Comparison of ENCODE assay signal across 9 cellular contexts in the genomic region with DNA sequence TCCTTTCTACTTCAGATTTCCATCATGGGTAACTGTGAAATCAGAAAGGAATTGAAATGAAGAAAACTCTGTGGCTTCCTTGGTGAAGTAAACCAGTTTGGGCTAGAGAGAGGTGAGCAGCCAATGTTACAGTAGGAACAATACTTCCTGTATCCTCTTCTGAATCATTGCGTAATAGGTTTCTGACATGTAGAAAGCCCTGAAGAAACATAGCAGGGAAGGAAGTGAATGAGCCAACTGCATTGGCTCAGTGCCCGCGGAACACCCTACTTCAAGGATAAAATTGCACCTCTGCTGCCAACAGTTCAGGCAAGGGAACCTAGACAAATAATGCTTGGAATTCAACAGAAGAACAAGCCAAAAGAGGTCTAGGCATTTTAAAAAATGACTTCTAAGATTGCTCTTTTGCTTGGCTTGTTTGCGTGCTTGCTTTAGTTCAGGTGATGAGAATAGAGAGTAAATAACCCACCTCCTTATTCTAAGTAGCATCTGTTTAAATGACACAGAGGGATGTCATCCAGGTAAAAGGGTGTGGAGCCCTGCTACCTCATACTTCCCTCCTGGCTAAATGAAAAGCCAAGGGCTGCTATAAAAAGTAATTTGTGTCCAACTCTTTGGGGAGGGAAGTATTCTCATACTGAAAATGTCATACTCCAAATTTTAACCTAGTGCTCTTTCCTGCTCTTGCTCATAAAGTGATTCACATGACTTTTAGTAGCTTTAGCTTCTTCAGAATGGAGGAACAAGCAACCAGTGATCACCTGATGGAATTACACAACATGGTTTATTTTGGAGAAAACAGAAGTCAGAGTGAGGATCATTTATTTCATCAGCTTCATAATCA. TPM values are rescaled to one million over a fixed set of nuclear protein-coding genes. Genes with fewer than 3 reads are reported as not detected.
A peak's percentile ranks its signal among the peaks of the same experiment; 100 is the strongest.
DNase-seq lines count a peak whose midpoint lies in the region; ATAC-seq and TF ChIP-seq lines count a peak whose summit lies in the region.
"Had no signal": no experiment of that assay in that cellular context is flagged by ENCODE, and none has a peak within 500 bp of the region (broad histone marks: within the 10 kb centered on the region; RNA-seq: fewer than 3 reads in every experiment).

No MANE protein-coding gene starts in this region.

- CTCF ChIA-PET in T-cell (lab: Charles Lee): interaction anchor here in 1 of 2 donors (0.7 kb wide), 1 partner anchor 9 kb away, joined by 3 read pairs; no protein-coding TSS in a partner anchor

- H3K9me3 ChIP-seq in upper lobe of right lung: no peaks in the 10 kb centered on the region

- no peaks in the 10 kb centered on the region for H3K9me3 Mint-ChIP-seq in HFFc6
- no peaks in the 10 kb centered on the region for H3K9me3 Mint-ChIP-seq in T-cell
- no peaks in the 10 kb centered on the region for H3K9me3 Mint-ChIP-seq in memory B cell

- no peak for TF ChIP-seq POLR2A in NB4 (IDR thresholded peaks at IDR 0.05; ENCODE audit: extremely low read depth, insufficient read length)

- H3K4me1 ChIP-seq in upper lobe of right lung: peaks cover 24% of the 10 kb centered on the region

- POLR2A ChIA-PET in T-cell (lab: Charles Lee): interaction anchor here in 1 of 2 donors (0.6 kb wide), 1 partner anchor 10 kb away, joined by 5 read pairs; no protein-coding TSS in a partner anchor

- no peaks in the 10 kb centered on the region for H3K36me3 ChIP-seq in upper lobe of right lung

- intact Hi-C loops in upper lobe of right lung (cut with DNase I): no loop called here

- no peaks in the 10 kb centered on the region; the same call in 1 of the 2 replicates for H3K27me3 Mint-ChIP-seq in HFFc6 (ENCODE audit: insufficient read depth)
- H3K27me3 Mint-ChIP-seq in T-cell: no peaks in the 10 kb centered on the region
- H3K27me3 Mint-ChIP-seq in memory B cell: no peaks in the 10 kb centered on the region

- TF ChIP-seq CTCF in HFFc6 (IDR thresholded peaks at IDR 0.05): no peak
- no peak for TF ChIP-seq CTCF in NB4 (IDR thresholded peaks at IDR 0.05; ENCODE audit: low read depth, low read length)
- no peak for TF ChIP-seq CTCF in upper lobe of right lung (IDR thresholded peaks at IDR 0.05)

- H3K4me1 Mint-ChIP-seq in HFFc6 (ENCODE audit: low read depth) (peaks cover 50% of the 10 kb centered on the region), T-cell (peaks cover 12 to 28% (median 17%) of the 10 kb centered on the region in 3 donors), memory B cell (peaks cover 30% of the 10 kb centered on the region)

- DNase-seq in NCI-H1417 (lab: John Stamatoyannopoulos, UW) (peak; percentile 11 to 73 (median 52)), NCI-H1417 treated with DMSO at 0.1 percent for 48 hours (lab: John Stamatoyannopoulos, UW) (no peak), HFFc6 (peak; percentile 84), NB4 (ENCODE audit: low read depth) (peak; percentile 94), T-cell (peak in 29 of 34 experiments; percentile 3 to 60 (median 35)), dedifferentiated amniotic fluid mesenchymal stem cell (ENCODE audit: extremely low spot score) (peak; percentile 92), memory B cell (ENCODE audit: low spot score in 2 of 2) (no peak), upper lobe of right lung (peak; percentile 93)

- peak overlapping the region; percentile 65 for H3K27ac ChIP-seq in upper lobe of right lung
- H3K27ac ChIP-seq: 22Rv1 had no signal

- H3K27me3 ChIP-seq in upper lobe of right lung: no peaks in the 10 kb centered on the region

- ATAC-seq in T-cell (replicated peaks in 1 of 4) (peak; percentile 64 to 98 (median 88)), memory B cell (ENCODE audit: low read depth) (peak; percentile 88), upper lobe of right lung (peak; percentile 96)

- H3K27ac Mint-ChIP-seq in HFFc6 (peak overlapping the region; percentile 77), T-cell (peak overlapping the region; percentile 71 to 85), memory B cell (peak overlapping the region; percentile 65)

- no peak overlapping the region for H3K4me3 Mint-ChIP-seq in HFFc6
- peak overlapping the region in 1 of 3 donors; percentile 28 for H3K4me3 Mint-ChIP-seq in T-cell
- H3K4me3 Mint-ChIP-seq in memory B cell: no peak overlapping the region

- H3K36me3 Mint-ChIP-seq in HFFc6 (ENCODE audit: low read depth) (no peaks in the 10 kb centered on the region), T-cell (no peaks in the 10 kb centered on the region), memory B cell (no peaks in the 10 kb centered on the region)

- no peak overlapping the region for H3K4me3 ChIP-seq in NB4 (ENCODE audit: low read depth, low read length)
- no peak overlapping the region for H3K4me3 ChIP-seq in upper lobe of right lung

RNA-seq across cellular contexts. Expression of a gene that starts 30.0 kb away (rescaled TPM):
- total RNA-seq in HFFc6 (2021; fragmentation: NEBNext Ultra II Directional; extraction: Animal tissue kit (Norgen Biotek cat#: 25700)): 10 to 100 TPM; 47.0 to 63.1 (median 55.8) TPM
- 10 to 100 TPM; 52.5 to 81.9 (median 66.0) TPM for total RNA-seq in T-cell
- 56.6 TPM for total RNA-seq in upper lobe of right lung

Comparison
In these comparisons a context has a peak if more than half of its experiments do, and no peak if none do; other contexts are left out.
1. DNase-seq: peak in NCI-H1417 (3 of 3), HFFc6 (single experiment), NB4 (single experiment), T-cell (29 of 34), dedifferentiated amniotic fluid mesenchymal stem cell (single experiment) and upper lobe of right lung (single experiment); none in NCI-H1417 treated with DMSO at 0.1 percent for 48 hours (single experiment) and memory B cell (0 of 2).
2. Peak in every context shown above with its lines, with median percentiles within 50 percentile points of each other: H3K27ac Mint-ChIP-seq and ATAC-seq.